Comparison of ENCODE assay signal across 8 cellular contexts in the genomic region with DNA sequence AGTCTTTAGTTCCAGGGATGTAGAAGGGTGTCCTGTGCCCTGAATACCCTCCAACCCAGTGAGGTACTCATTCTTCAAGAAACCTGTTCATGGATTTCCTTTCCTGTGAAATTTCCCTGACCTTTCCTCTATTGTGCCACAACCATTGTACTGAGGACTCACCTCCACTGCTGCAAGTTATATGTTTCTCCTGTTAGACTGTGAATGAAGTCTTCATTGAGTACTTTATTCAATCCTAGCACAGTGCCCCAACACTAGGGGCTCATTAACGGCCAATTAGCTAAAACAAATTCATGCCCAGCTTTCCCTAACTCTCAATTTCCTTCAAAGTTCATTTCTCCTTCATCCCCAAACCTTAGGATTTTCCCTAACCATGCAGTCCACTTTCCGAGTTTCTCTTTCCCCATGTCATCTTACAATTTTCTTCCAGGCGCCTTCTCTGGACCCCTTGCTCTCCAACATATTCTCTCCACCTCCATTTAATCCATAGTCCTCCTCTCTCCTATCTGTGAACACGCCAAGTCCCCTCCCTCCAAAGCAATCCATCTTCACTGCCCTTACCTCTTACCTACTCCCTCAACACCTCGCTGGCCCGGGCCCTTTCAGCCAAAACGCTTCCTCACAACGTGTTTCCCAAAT. TPM values are rescaled to one million over a fixed set of nuclear protein-coding genes. Genes with fewer than 3 reads are reported as not detected.
DNase-seq lines count a peak whose midpoint lies in the region; ATAC-seq lines count a peak whose summit lies in the region.

No MANE protein-coding gene starts in this region.

- peaks cover 29 to 70% (median 58%) of the 10 kb centered on the region in 4 donors for H3K4me1 Mint-ChIP-seq in CD4-positive, CD25-positive, alpha-beta regulatory T cell
- peaks cover 59% of the 10 kb centered on the region for H3K4me1 Mint-ChIP-seq in dendritic cell treated with granulocyte-macrophage colony-stimulating factor and Interleukin-4, amounts not matched to agents 40 ng/mL and 50 ng/mL, for 4 days (ENCODE audit: low read depth)
- peaks cover 55 to 56% of the 10 kb centered on the region in 2 donors for H3K4me1 Mint-ChIP-seq in natural killer cell treated with Interleukin-12 subunit alpha and Interleukin-12 subunit beta and Interleukin-15 and Interleukin-18, amount 100 ng/mL, for 72 hours (ENCODE audit: low read depth in 2 of 2)

- intact Hi-C loops in dendritic cell treated with granulocyte-macrophage colony-stimulating factor and Interleukin-4, amounts not matched to agents 40 ng/mL and 50 ng/mL, for 4 days (cut with micrococcal nuclease), result loop anchor here (2.0 to 5.0 kb wide), 3 partner anchors 71 to 248 kb away; a partner anchor contains a TSS
- intact Hi-C loops in sciatic nerve (cut with DNase I), result no loop called here

- H3K27me3 ChIP-seq in CD4-positive, CD25-positive, alpha-beta regulatory T cell (ENCODE audit: control insufficient read depth, insufficient read depth, low read length), result no peaks in the 10 kb centered on the region

- H3K9me3 Mint-ChIP-seq in CD4-positive, CD25-positive, alpha-beta regulatory T cell, result no peaks in the 10 kb centered on the region
- H3K9me3 Mint-ChIP-seq in dendritic cell treated with granulocyte-macrophage colony-stimulating factor and Interleukin-4, amounts not matched to agents 40 ng/mL and 50 ng/mL, for 4 days, result no peaks in the 10 kb centered on the region
- H3K9me3 Mint-ChIP-seq in natural killer cell treated with Interleukin-12 subunit alpha and Interleukin-12 subunit beta and Interleukin-15 and Interleukin-18, amount 100 ng/mL, for 72 hours, result no peaks in the 10 kb centered on the region

- no peak for DNase-seq in CD4-positive, CD25-positive, alpha-beta regulatory T cell
- DNase-seq in M059J (ENCODE audit: low read depth), result peak; percentile 10
- DNase-seq in natural killer cell treated with Interleukin-12 subunit alpha and Interleukin-12 subunit beta and Interleukin-15 and Interleukin-18, amount 100 ng/mL, for 72 hours (ENCODE audit: low spot score), result no peak
- DNase-seq in NCI-H2029 treated with DMSO at 0.1 percent for 48 hours (lab: John Stamatoyannopoulos, UW), result no peak
- DNase-seq in RKO (ENCODE audit: low spot score), result no peak
- DNase-seq in sciatic nerve (ENCODE audit: low spot score), result no peak
- DNase-seq in stimulated activated CD4-positive, alpha-beta T cell treated with anti-CD3 and anti-CD28 coated beads, Interleukin-4, amount 100 ng/mL, for 1 hour, result no peak

- H3K4me3 ChIP-seq in CD4-positive, CD25-positive, alpha-beta regulatory T cell (ENCODE audit: low read depth, low read length), result peak overlapping the region; percentile 89

- peak overlapping the region; percentile 86 to 97 (median 94) for H3K4me3 Mint-ChIP-seq in CD4-positive, CD25-positive, alpha-beta regulatory T cell
- H3K4me3 Mint-ChIP-seq in dendritic cell treated with granulocyte-macrophage colony-stimulating factor and Interleukin-4, amounts not matched to agents 40 ng/mL and 50 ng/mL, for 4 days, result peak overlapping the region; percentile 89
- peak overlapping the region; percentile 96 for H3K4me3 Mint-ChIP-seq in natural killer cell treated with Interleukin-12 subunit alpha and Interleukin-12 subunit beta and Interleukin-15 and Interleukin-18, amount 100 ng/mL, for 72 hours

- no peak for ATAC-seq in CD4-positive, CD25-positive, alpha-beta regulatory T cell (ENCODE audit: low read depth in 2 of 2)
- no peak for ATAC-seq in natural killer cell treated with Interleukin-12 subunit alpha and Interleukin-12 subunit beta and Interleukin-15 and Interleukin-18, amount 100 ng/mL, for 72 hours
- no peak for ATAC-seq in sciatic nerve

- peak overlapping the region; percentile 74 to 94 (median 91) for H3K27ac Mint-ChIP-seq in CD4-positive, CD25-positive, alpha-beta regulatory T cell
- H3K27ac Mint-ChIP-seq in dendritic cell treated with granulocyte-macrophage colony-stimulating factor and Interleukin-4, amounts not matched to agents 40 ng/mL and 50 ng/mL, for 4 days, result peak overlapping the region; percentile 100
- H3K27ac Mint-ChIP-seq in natural killer cell treated with Interleukin-12 subunit alpha and Interleukin-12 subunit beta and Interleukin-15 and Interleukin-18, amount 100 ng/mL, for 72 hours, result peak overlapping the region; percentile 64 to 74

- H3K4me1 ChIP-seq in CD4-positive, CD25-positive, alpha-beta regulatory T cell (ENCODE audit: control insufficient read depth, insufficient read depth, low read length, poor library complexity, severe bottlenecking), result peaks cover 55% of the 10 kb centered on the region

- H3K27ac ChIP-seq in CD4-positive, CD25-positive, alpha-beta regulatory T cell (ENCODE audit: insufficient read depth, low read length, poor library complexity, severe bottlenecking), result no peak overlapping the region

- H3K36me3 Mint-ChIP-seq in CD4-positive, CD25-positive, alpha-beta regulatory T cell, result peaks cover 13% of the 10 kb centered on the region
- H3K36me3 Mint-ChIP-seq in dendritic cell treated with granulocyte-macrophage colony-stimulating factor and Interleukin-4, amounts not matched to agents 40 ng/mL and 50 ng/mL, for 4 days (ENCODE audit: low read depth), result peaks cover 30% of the 10 kb centered on the region
- peaks cover 13% of the 10 kb centered on the region for H3K36me3 Mint-ChIP-seq in natural killer cell treated with Interleukin-12 subunit alpha and Interleukin-12 subunit beta and Interleukin-15 and Interleukin-18, amount 100 ng/mL, for 72 hours

- peaks cover 7% of the 10 kb centered on the region for H3K27me3 Mint-ChIP-seq in CD4-positive, CD25-positive, alpha-beta regulatory T cell
- peaks cover under 1% of the 10 kb centered on the region for H3K27me3 Mint-ChIP-seq in dendritic cell treated with granulocyte-macrophage colony-stimulating factor and Interleukin-4, amounts not matched to agents 40 ng/mL and 50 ng/mL, for 4 days
- H3K27me3 Mint-ChIP-seq in natural killer cell treated with Interleukin-12 subunit alpha and Interleukin-12 subunit beta and Interleukin-15 and Interleukin-18, amount 100 ng/mL, for 72 hours, result peaks cover 0 to 2% of the 10 kb centered on the region in 2 donors

- H3K36me3 ChIP-seq in CD4-positive, CD25-positive, alpha-beta regulatory T cell (ENCODE audit: control insufficient read depth, insufficient read depth, low read length), result peaks cover 8% of the 10 kb centered on the region

- H3K9me3 ChIP-seq in CD4-positive, CD25-positive, alpha-beta regulatory T cell (ENCODE audit: control insufficient read depth in 2 of 2, low read length in 2 of 2), result no peaks in the 10 kb centered on the region

RNA-seq across cellular contexts. Expression of a gene that starts 1.3 kb away (rescaled TPM):
- 56.6 TPM for total RNA-seq in CD4-positive, CD25-positive, alpha-beta regulatory T cell
- polyA plus RNA-seq in CD4-positive, CD25-positive, alpha-beta regulatory T cell, result 10 to 100 TPM; 27.7 to 34.7 (median 30.7) TPM
- total RNA-seq in M059J (2014; rRNA removed; shearing (Covaris generic)), result 20.6 and 25.0 TPM in 2 replicates
- total RNA-seq in natural killer cell treated with Interleukin-12 subunit alpha and Interleukin-12 subunit beta and Interleukin-15 and Interleukin-18, amount 100 ng/mL, for 72 hours, result 10 to 100 TPM; 48.1 to 55.7 TPM
- total RNA-seq in sciatic nerve, result 41.4 TPM
